Comparison of ENCODE assay signal across 10 cellular contexts in genomic region chr17:869567-870530, GRCh38.
DNase-seq lines count a peak whose midpoint lies in the region; ATAC-seq lines count a peak whose summit lies in the region.
"Had no signal": no experiment of that assay in that cellular context is flagged by ENCODE, and none has a peak within 500 bp of the region (broad histone marks: within the 10 kb centered on the region; RNA-seq: fewer than 3 reads in every experiment).

No MANE protein-coding gene starts in this region.

- H2AFZ ChIP-seq in Karpas-422 (ENCODE audit: low read length) = no peak overlapping the region

- no peaks in the 10 kb centered on the region for H3K79me2 ChIP-seq in Karpas-422 (ENCODE audit: low read length)

- H3K36me3 ChIP-seq in BLaER1 = peaks cover 48% of the 10 kb centered on the region
- H3K36me3 ChIP-seq in Karpas-422 (ENCODE audit: insufficient read depth, low read length) = no peaks in the 10 kb centered on the region

- DNase-seq in SW480 (ENCODE audit: low spot score) (peak; percentile 46), glomerular visceral epithelial cell (ENCODE audit: extremely low spot score) (peak; percentile 91), renal cortical epithelial cell (ENCODE audit: low read depth) (peak; percentile 87), medulla oblongata (ENCODE audit: extremely low spot score) (no peak), Karpas-422 (no peak)
- DNase-seq: activated CD4-positive, alpha-beta T cell treated with anti-CD3 and anti-CD28 coated beads for 48 hours had no signal

- H3K4me2 ChIP-seq in BLaER1 = peak overlapping the region; percentile 93
- H3K4me2 ChIP-seq in Karpas-422 (ENCODE audit: low read depth, low read length, poor library complexity, severe bottlenecking) = no peak overlapping the region

- H3K4me1 ChIP-seq in BLaER1 (peaks cover 94% of the 10 kb centered on the region), Karpas-422 (ENCODE audit: low read length) (no peaks in the 10 kb centered on the region)

- no peaks in the 10 kb centered on the region for H3K9me2 ChIP-seq in Karpas-422 (replicated peaks; ENCODE audit: insufficient read depth, low read length)

- H3K4me3 ChIP-seq in BLaER1 (peak overlapping the region; percentile 51), Karpas-422 (ENCODE audit: low read length) (no peak overlapping the region)

- H3K9me3 ChIP-seq in BLaER1 (peaks cover 28% of the 10 kb centered on the region), Karpas-422 (ENCODE audit: low read length) (no peaks in the 10 kb centered on the region)

- H3K27ac ChIP-seq in BLaER1 (peak overlapping the region; percentile 93), Karpas-422 (ENCODE audit: low read length) (no peak overlapping the region)
- H3K27ac ChIP-seq: HL-60 had no signal

- H3K9ac ChIP-seq in BLaER1 (peak overlapping the region; percentile 83), Karpas-422 (ENCODE audit: low read length) (no peak overlapping the region)

- H3K27me3 ChIP-seq in BLaER1 = no peaks in the 10 kb centered on the region
- H3K27me3 ChIP-seq in Karpas-422 (ENCODE audit: low read length) = no peaks in the 10 kb centered on the region

- ATAC-seq in HG03025 (IDR thresholded peaks at IDR 0.05; ENCODE audit: low FRiP score, unreplicated experiment) = no peak
- no peak for ATAC-seq in GM21786 (IDR thresholded peaks at IDR 0.05; ENCODE audit: unreplicated experiment)

- no peaks in the 10 kb centered on the region for H4K20me1 ChIP-seq in BLaER1
- no peaks in the 10 kb centered on the region for H4K20me1 ChIP-seq in Karpas-422 (ENCODE audit: insufficient read depth, low read depth, low read length)

Comparison
In these comparisons a context has a peak if more than half of its experiments do, and no peak if none do; other contexts are left out.
1. DNase-seq: peak in SW480 (single experiment), glomerular visceral epithelial cell (single experiment) and renal cortical epithelial cell (single experiment); none in medulla oblongata (single experiment) and Karpas-422 (single experiment).